18 cellular contexts compared by ENCODE assay signal in genomic region chr5:14215901-14216300, GRCh38.
DNase-seq lines count a peak whose midpoint lies in the region; ATAC-seq, FAIRE-seq and TF ChIP-seq lines count a peak whose summit lies in the region.
"Had no signal": no experiment of that assay in that cellular context is flagged by ENCODE, and none has a peak within 500 bp of the region (broad histone marks: within the 10 kb centered on the region; RNA-seq: fewer than 3 reads in every experiment).

No MANE protein-coding gene starts in this region.

- no peak for TF ChIP-seq POLR2A in spleen (IDR thresholded peaks at IDR 0.05)

- intact Hi-C loops in spleen (cut with DNase I; ENCODE audit: low total_unique reads) = loop anchor here (10.0 kb wide), 1 partner anchor 49 kb away; no protein-coding TSS in a partner anchor

- peaks cover 100% of the 10 kb centered on the region for H3K4me1 Mint-ChIP-seq in HFFc6 (ENCODE audit: low read depth)
- H3K4me1 Mint-ChIP-seq in memory B cell = peaks cover 66% of the 10 kb centered on the region

- peak overlapping the region; percentile 13; the same call in 1 of the 2 replicates for H3K4me3 Mint-ChIP-seq in HFFc6
- peak overlapping the region; percentile 3 for H3K4me3 Mint-ChIP-seq in memory B cell
- H3K4me3 Mint-ChIP-seq: CD4-positive, CD25-positive, alpha-beta regulatory T cell had no signal

- 91 to 95% (median 93%) methylated on average over 6 of the region's 6 CpGs for WGBS in spleen, 5 donors

- H3K9me3 ChIP-seq in RWPE2 (ENCODE audit: severe bottlenecking) (no peaks in the 10 kb centered on the region), spleen (no peaks in the 10 kb centered on the region)
- H3K9me3 ChIP-seq: Caco-2 had no signal

- DNase-seq in HFFc6 (no peak), RWPE2 (ENCODE audit: low spot score) (no peak), memory B cell (ENCODE audit: low spot score in 2 of 2) (no peak), spleen (no peak), NCI-H2029 treated with DMSO at 0.1 percent for 48 hours (lab: John Stamatoyannopoulos, UW) (no peak), frontal cortex (ENCODE audit: low spot score in 2 of 2) (no peak)
- DNase-seq in activated CD4-positive, alpha-beta T cell treated with anti-CD3 and anti-CD28 coated beads, Interleukin-2, amount 50 U/mL, for 48 hours = no peak
- DNase-seq: ACHN; Caco-2; CD4-positive, CD25-positive, alpha-beta regulatory T cell; Karpas-422; NCI-H1105; NCI-H1694; NCI-H345; NCI-H526; NK-92 treated with Interleukin-12 subunit alpha and Interleukin-12 subunit beta, amount 100 ng/mL, for 24 hours; RPMI8226 had no signal

- H3K4me3 ChIP-seq in RWPE2 (ENCODE audit: severe bottlenecking) = no peak overlapping the region
- no peak overlapping the region for H3K4me3 ChIP-seq in spleen

- H3K27me3 Mint-ChIP-seq in HFFc6 (ENCODE audit: insufficient read depth) = peaks cover 7% of the 10 kb centered on the region
- no peaks in the 10 kb centered on the region for H3K27me3 Mint-ChIP-seq in memory B cell

- peaks cover 35% of the 10 kb centered on the region for H3K36me3 Mint-ChIP-seq in HFFc6 (ENCODE audit: low read depth)
- peaks cover 5% of the 10 kb centered on the region for H3K36me3 Mint-ChIP-seq in memory B cell
- H3K36me3 Mint-ChIP-seq: CD4-positive, CD25-positive, alpha-beta regulatory T cell had no signal

- H3K27me3 ChIP-seq in RWPE2 (ENCODE audit: insufficient read depth, poor library complexity, severe bottlenecking) (no peaks in the 10 kb centered on the region), spleen (replicated peaks in 1 of 7) (no peaks in the 10 kb centered on the region)

- ATAC-seq in RWPE2 (ENCODE audit: low read depth) (no peak), memory B cell (ENCODE audit: low read depth) (no peak)
- ATAC-seq: HepG2 had no signal

- H3K9me3 Mint-ChIP-seq in HFFc6 = no peaks in the 10 kb centered on the region; the same call in 1 of the 2 replicates
- no peaks in the 10 kb centered on the region for H3K9me3 Mint-ChIP-seq in memory B cell
- H3K9me3 Mint-ChIP-seq: CD4-positive, CD25-positive, alpha-beta regulatory T cell had no signal

- FAIRE-seq in frontal cortex (lab: Jason Lieb, UNC) = no peak
- FAIRE-seq: HepG2 had no signal

- H3K27ac ChIP-seq in RWPE2 (ENCODE audit: poor library complexity, severe bottlenecking) (peak overlapping the region; percentile 1), spleen (no peak overlapping the region)

- H3K36me3 ChIP-seq in RWPE2 (ENCODE audit: low read depth) (peaks cover 4% of the 10 kb centered on the region; the same call in 1 of the 2 replicates), spleen (no peaks in the 10 kb centered on the region)

- TF ChIP-seq CTCF in HFFc6 (IDR thresholded peaks at IDR 0.05) (no peak), RWPE2 (IDR thresholded peaks at IDR 0.05; ENCODE audit: poor library complexity, severe bottlenecking) (no peak), spleen (IDR thresholded peaks at IDR 0.05 in 8 of 11, conservative IDR thresholded peaks at IDR 0.05 in 3 of 11) (no peak)

- H3K27ac Mint-ChIP-seq in HFFc6 = peak overlapping the region; percentile 65; the same call in 1 of the 2 replicates
- H3K27ac Mint-ChIP-seq in memory B cell = peak overlapping the region; percentile 99
- H3K27ac Mint-ChIP-seq: CD4-positive, CD25-positive, alpha-beta regulatory T cell had no signal

- H3K4me1 ChIP-seq in RWPE2 (ENCODE audit: insufficient read depth, poor library complexity, severe bottlenecking) (peaks cover 44% of the 10 kb centered on the region), spleen (peaks cover 4 to 84% (median 67%) of the 10 kb centered on the region in 6 donors)
